ENCODE assay signal across 8 cellular contexts in the genomic region with DNA sequence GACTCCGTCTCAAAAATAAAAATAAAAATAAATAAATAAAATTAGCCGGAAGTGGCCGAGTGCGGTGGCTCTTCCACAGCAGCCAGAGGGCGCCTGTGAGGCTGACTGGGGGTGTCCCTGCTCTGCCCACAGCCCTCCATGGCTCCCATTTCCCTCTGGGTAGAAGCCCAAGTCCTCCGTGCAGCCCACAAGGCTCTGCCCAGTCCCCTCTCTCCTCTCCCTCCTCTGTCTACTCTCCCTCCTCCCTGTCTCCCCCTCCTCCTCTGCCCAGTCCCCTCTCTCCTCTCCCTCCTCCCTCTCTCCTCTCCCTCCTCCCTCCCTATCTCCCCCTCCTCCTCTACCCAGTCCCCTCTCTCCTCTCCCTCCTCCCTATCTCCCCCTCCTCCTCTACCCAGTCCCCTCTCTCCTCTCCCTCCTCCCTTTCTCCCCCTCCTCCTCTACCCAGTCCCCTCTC. TPM values are rescaled to one million over a fixed set of nuclear protein-coding genes. Genes with fewer than 3 reads are reported as not detected.
DNase-seq lines count a peak whose midpoint lies in the region; ATAC-seq and TF ChIP-seq lines count a peak whose summit lies in the region.

No MANE protein-coding gene starts in this region.

- H3K9ac ChIP-seq in Loucy (ENCODE audit: low read depth, low read length, poor library complexity, severe bottlenecking), result no peak overlapping the region

- peak; percentile 78 for ATAC-seq in activated CD8-positive, alpha-beta T cell treated with anti-CD3 and anti-CD28 coated beads for 36 hours
- peak; percentile 80 for ATAC-seq in stimulated activated naive CD8-positive, alpha-beta T cell treated with anti-CD3 and anti-CD28 coated beads, Interleukin-15, amount 100 ng/mL, for 72 hours
- no peak for ATAC-seq in GM19397 (IDR thresholded peaks at IDR 0.05; ENCODE audit: unreplicated experiment)

- H3K79me2 ChIP-seq in Loucy (ENCODE audit: insufficient read depth, low read length), result no peaks in the 10 kb centered on the region

- no peaks in the 10 kb centered on the region for H3K4me1 ChIP-seq in Loucy (ENCODE audit: insufficient read depth, low read length, poor library complexity, severe bottlenecking)

- no peak overlapping the region for H3K4me3 Mint-ChIP-seq in activated CD8-positive, alpha-beta T cell treated with anti-CD3 and anti-CD28 coated beads for 36 hours
- no peak overlapping the region for H3K4me3 Mint-ChIP-seq in stimulated activated naive CD8-positive, alpha-beta T cell treated with anti-CD3 and anti-CD28 coated beads, Interleukin-15, amount 100 ng/mL, for 72 hours

- no peaks in the 10 kb centered on the region for H3K9me3 ChIP-seq in Loucy (ENCODE audit: insufficient read depth, low read depth, low read length)

- peaks cover 5% of the 10 kb centered on the region for H3K27me3 Mint-ChIP-seq in activated CD8-positive, alpha-beta T cell treated with anti-CD3 and anti-CD28 coated beads for 36 hours
- H3K27me3 Mint-ChIP-seq in stimulated activated naive CD8-positive, alpha-beta T cell treated with anti-CD3 and anti-CD28 coated beads, Interleukin-15, amount 100 ng/mL, for 72 hours, result peaks cover 15% of the 10 kb centered on the region

- no peaks in the 10 kb centered on the region for H3K36me3 Mint-ChIP-seq in activated CD8-positive, alpha-beta T cell treated with anti-CD3 and anti-CD28 coated beads for 36 hours (ENCODE audit: low read depth)

- no peak overlapping the region for H3K27ac Mint-ChIP-seq in activated CD8-positive, alpha-beta T cell treated with anti-CD3 and anti-CD28 coated beads for 36 hours
- no peak overlapping the region for H3K27ac Mint-ChIP-seq in stimulated activated naive CD8-positive, alpha-beta T cell treated with anti-CD3 and anti-CD28 coated beads, Interleukin-15, amount 100 ng/mL, for 72 hours

- H3K27me3 ChIP-seq in Loucy (ENCODE audit: insufficient read depth, low read length, poor library complexity, severe bottlenecking), result no peaks in the 10 kb centered on the region

- H3F3A ChIP-seq in Loucy (ENCODE audit: low read depth), result no peaks in the 10 kb centered on the region

- H3K36me3 ChIP-seq in Loucy (ENCODE audit: insufficient read depth, low read length), result no peaks in the 10 kb centered on the region

- H3K4me3 ChIP-seq in Loucy (ENCODE audit: low read length, poor library complexity, severe bottlenecking), result no peak overlapping the region

- TF ChIP-seq CTCF in Loucy (conservative IDR thresholded peaks at IDR 0.05; ENCODE audit: low read length), result peak; percentile 40
- TF ChIP-seq CTCF in activated CD8-positive, alpha-beta T cell treated with anti-CD3 and anti-CD28 coated beads for 36 hours (IDR thresholded peaks at IDR 0.05), result peak; percentile 60

- DNase-seq in EL, result peak; percentile 64
- peak; percentile 68 for DNase-seq in activated CD8-positive, alpha-beta T cell treated with anti-CD3 and anti-CD28 coated beads for 36 hours
- peak; percentile 45 for DNase-seq in glomerular visceral epithelial cell (ENCODE audit: extremely low spot score)
- peak; percentile 28 to 53 for DNase-seq in stimulated activated naive CD8-positive, alpha-beta T cell treated with anti-CD3 and anti-CD28 coated beads, Interleukin-15, amount 100 ng/mL, for 72 hours
- no peak for DNase-seq in NCI-H1092 (lab: John Stamatoyannopoulos, UW)
- DNase-seq in NCI-H2107 treated with DMSO at 0.1 percent for 48 hours (lab: John Stamatoyannopoulos, UW; ENCODE audit: unreplicated experiment), result no peak

- H4K20me1 ChIP-seq in Loucy (ENCODE audit: insufficient read depth, low read length, poor library complexity, severe bottlenecking), result no peaks in the 10 kb centered on the region

- intact Hi-C loops in activated CD8-positive, alpha-beta T cell treated with anti-CD3 and anti-CD28 coated beads for 36 hours (cut with micrococcal nuclease), result loop anchor here (5.0 kb wide), 1 partner anchor 146 kb away; a partner anchor contains a TSS

- no peaks in the 10 kb centered on the region for H3K9me3 Mint-ChIP-seq in activated CD8-positive, alpha-beta T cell treated with anti-CD3 and anti-CD28 coated beads for 36 hours
- no peaks in the 10 kb centered on the region for H3K9me3 Mint-ChIP-seq in stimulated activated naive CD8-positive, alpha-beta T cell treated with anti-CD3 and anti-CD28 coated beads, Interleukin-15, amount 100 ng/mL, for 72 hours

- H3K4me1 Mint-ChIP-seq in activated CD8-positive, alpha-beta T cell treated with anti-CD3 and anti-CD28 coated beads for 36 hours (ENCODE audit: low read depth), result peaks cover 3% of the 10 kb centered on the region
- H3K4me1 Mint-ChIP-seq in stimulated activated naive CD8-positive, alpha-beta T cell treated with anti-CD3 and anti-CD28 coated beads, Interleukin-15, amount 100 ng/mL, for 72 hours, result peaks cover 5% of the 10 kb centered on the region

- POLR2A ChIA-PET in activated CD8-positive, alpha-beta T cell treated with anti-CD3 and anti-CD28 coated beads for 36 hours (lab: Charles Lee), result no interaction called here

- CTCF ChIA-PET in activated CD8-positive, alpha-beta T cell treated with anti-CD3 and anti-CD28 coated beads for 36 hours (lab: Charles Lee), result interaction anchor here (0.6 to 2.3 kb wide), 6 partner anchors 13 to 205 kb away, joined by 3 to 12 read pairs (median 4); no protein-coding TSS in a partner anchor

- H2AFZ ChIP-seq in Loucy (ENCODE audit: low read length), result no peak overlapping the region

- H3K9me2 ChIP-seq in Loucy (replicated peaks; ENCODE audit: low read depth, low read length), result no peaks in the 10 kb centered on the region

- no peak overlapping the region for H3K4me2 ChIP-seq in Loucy (ENCODE audit: low read depth, low read length, poor library complexity, severe bottlenecking)

RNA-seq across cellular contexts. Expression of a gene that starts 20.4 kb away (rescaled TPM):
- not detected for total RNA-seq in activated CD8-positive, alpha-beta T cell treated with anti-CD3 and anti-CD28 coated beads for 36 hours

RNA-seq across cellular contexts. Expression of a gene that starts 25.9 kb away (rescaled TPM):
- total RNA-seq in activated CD8-positive, alpha-beta T cell treated with anti-CD3 and anti-CD28 coated beads for 36 hours, result 100 to 1,000 TPM; 581 to 582 TPM

RNA-seq across cellular contexts. Expression of a gene that starts 50.4 kb away (rescaled TPM):
- not detected for total RNA-seq in activated CD8-positive, alpha-beta T cell treated with anti-CD3 and anti-CD28 coated beads for 36 hours

RNA-seq across cellular contexts. Expression of a gene that starts 56.3 kb away (rescaled TPM):
- not detected for total RNA-seq in activated CD8-positive, alpha-beta T cell treated with anti-CD3 and anti-CD28 coated beads for 36 hours

Comparison
In these comparisons a context has a peak if more than half of its experiments do, and no peak if none do; other contexts are left out.
1. DNase-seq: peak in EL (single experiment), activated CD8-positive, alpha-beta T cell treated with anti-CD3 and anti-CD28 coated beads for 36 hours (single experiment), glomerular visceral epithelial cell (single experiment) and stimulated activated naive CD8-positive, alpha-beta T cell treated with anti-CD3 and anti-CD28 coated beads, Interleukin-15, amount 100 ng/mL, for 72 hours (2 of 2); none in NCI-H1092 (single experiment) and NCI-H2107 treated with DMSO at 0.1 percent for 48 hours (single experiment).